ENCODE assay signal across 9 cellular contexts in genomic region chr16:67842509-67843342, GRCh38. TPM values are rescaled to one million over a fixed set of nuclear protein-coding genes. Genes with fewer than 3 reads are reported as not detected.
DNase-seq lines count a peak whose midpoint lies in the region; ATAC-seq, FAIRE-seq and TF ChIP-seq lines count a peak whose summit lies in the region.
"Had no signal": no experiment of that assay in that cellular context is flagged by ENCODE, and none has a peak within 500 bp of the region (broad histone marks: within the 10 kb centered on the region; RNA-seq: fewer than 3 reads in every experiment).

No MANE protein-coding gene starts in this region.

- no peaks in the 10 kb centered on the region for H3K27me3 ChIP-seq in endothelial cell of umbilical vein (ENCODE audit: control insufficient read depth in 2 of 2, insufficient read depth in 2 of 2, low read length in 2 of 2)

- H3K4me3 ChIP-seq in endothelial cell of umbilical vein (replicated peaks in 1 of 3; ENCODE audit: insufficient read depth in 1 of 3, low read depth in 1 of 3, low read length in 3 of 3) (peak overlapping the region; percentile 2 to 58 (median 57)), mucosa of descending colon (peak overlapping the region; percentile 46)

- TF ChIP-seq CTCF in endothelial cell of umbilical vein (IDR thresholded peaks at IDR 0.05; ENCODE audit: extremely low read depth in 1 of 2, insufficient read depth in 1 of 2, low read depth in 1 of 2, low read length in 2 of 2) (peak; percentile 13 to 47), mucosa of descending colon (IDR thresholded peaks at IDR 0.05) (no peak)

- H3K9me1 ChIP-seq in endothelial cell of umbilical vein (replicated peaks; ENCODE audit: control insufficient read depth, extremely low read depth, insufficient read depth, low read length) = no peaks in the 10 kb centered on the region

- H2AFZ ChIP-seq in endothelial cell of umbilical vein (ENCODE audit: low read depth, low read length) = peak overlapping the region; percentile 92

- dilution Hi-C loops in endothelial cell of umbilical vein (cut with MboI; ENCODE audit: extremely low pct_ligation_motif_present, low sequenced_read_pairs) = no loop called here

- peaks cover 26% of the 10 kb centered on the region for H3K4me1 ChIP-seq in endothelial cell of umbilical vein (ENCODE audit: control insufficient read depth, extremely low read depth, insufficient read depth, low read length)
- H3K4me1 ChIP-seq in mucosa of descending colon (ENCODE audit: low read depth) = peaks cover 33% of the 10 kb centered on the region

- ATAC-seq in HG02588 (IDR thresholded peaks at IDR 0.05; ENCODE audit: unreplicated experiment) = peak; percentile 8
- peak; percentile 40 for ATAC-seq in mucosa of descending colon

- peak overlapping the region; percentile 77 for H3K27ac ChIP-seq in endothelial cell of umbilical vein (ENCODE audit: insufficient read depth, low read depth, low read length)

- intact Hi-C loops in endothelial cell of umbilical vein (cut with micrococcal nuclease) = loop anchor here (1.0 to 2.0 kb wide), 3 partner anchors 23 to 280 kb away; partner anchors contain the start of gene CTCF
- intact Hi-C loops in mucosa of descending colon (cut with DNase I, micrococcal nuclease) = no loop called here

- H3K9me3 ChIP-seq in endothelial cell of umbilical vein (replicated peaks; ENCODE audit: control insufficient read depth, insufficient read depth, low read length) (no peaks in the 10 kb centered on the region), mucosa of descending colon (no peaks in the 10 kb centered on the region)

- H4K20me1 ChIP-seq in endothelial cell of umbilical vein (replicated peaks; ENCODE audit: control insufficient read depth, extremely low read depth, insufficient read depth, low read length) = no peaks in the 10 kb centered on the region

- POLR2A ChIA-PET in endothelial cell of umbilical vein (lab: Charles Lee) = no interaction called here

- peak; percentile 49 for FAIRE-seq in endothelial cell of umbilical vein (lab: Jason Lieb, UNC)
- FAIRE-seq: A204.1 had no signal

- H3K4me2 ChIP-seq in endothelial cell of umbilical vein (ENCODE audit: insufficient read depth, low read length) = peak overlapping the region; percentile 54

- TSS peak; percentile 1 for BruUV-seq in endothelial cell of umbilical vein (replicated peaks; lab: Mats Ljungman, UMichigan)

- peak overlapping the region; percentile 84 for H3K9ac ChIP-seq in endothelial cell of umbilical vein (replicated peaks; ENCODE audit: extremely low read depth, insufficient read depth, low read length)

- H3K36me3 ChIP-seq in endothelial cell of umbilical vein (ENCODE audit: control insufficient read depth in 2 of 2, extremely low read depth in 1 of 2, insufficient read depth in 2 of 2, low read length in 2 of 2) (no peaks in the 10 kb centered on the region), mucosa of descending colon (ENCODE audit: low read depth) (no peaks in the 10 kb centered on the region)

- H3K79me2 ChIP-seq in endothelial cell of umbilical vein (ENCODE audit: control insufficient read depth, insufficient read depth, low read length) = peaks cover 31% of the 10 kb centered on the region

- TF ChIP-seq POLR2A in endothelial cell of umbilical vein (IDR thresholded peaks at IDR 0.05; ENCODE audit: low read depth, low read length) = no peak

- DNase-seq in DMS 273 (lab: John Stamatoyannopoulos, UW; ENCODE audit: unreplicated experiment) = peak; percentile 82
- no peak for DNase-seq in DMS 273 treated with DMSO at 0.1 percent for 48 hours (lab: John Stamatoyannopoulos, UW)
- DNase-seq in NCI-H345 (lab: John Stamatoyannopoulos, UW) = peak; percentile 13
- peak; percentile 54 for DNase-seq in activated CD8-positive, alpha-beta memory T cell treated with anti-CD3 and anti-CD28 coated beads, Interleukin-2, amount 50 U/mL, for 4 hours
- DNase-seq in endothelial cell of umbilical vein (ENCODE audit: low read depth, low spot score) = peak; percentile 73
- DNase-seq in mucosa of descending colon = peak; percentile 60 to 79 (median 72)
- DNase-seq in stimulated activated CD8-positive, alpha-beta memory T cell treated with anti-CD3 and anti-CD28 coated beads, Interleukin-7, amount 100 ng/mL, for 1 hour (ENCODE audit: low read depth in 2 of 2) = peak; percentile 15 to 24

- CTCF ChIA-PET in endothelial cell of umbilical vein (lab: Charles Lee) = interaction anchor here (0.7 to 4.6 kb wide), 6 partner anchors 9 to 685 kb away, joined by 3 to 32 read pairs (median 5); no protein-coding TSS in a partner anchor

TF ChIP-seq in endothelial cell of umbilical vein, 7 proteins besides CTCF, POLR2A, EP300 and RAD21:
- no peak for TF ChIP-seq JUN (IDR thresholded peaks at IDR 0.05; ENCODE audit: borderline replicate concordance, insufficient read depth, insufficient read length, low read depth)

RNA-seq across cellular contexts. Expression of gene THAP11, which starts 0.6 kb away (rescaled TPM):
- 22.6 and 24.0 TPM in 2 replicates for total RNA-seq in endothelial cell of umbilical vein
- polyA plus RNA-seq in endothelial cell of umbilical vein = 25.9 and 27.5 TPM in 2 replicates
- 23.3 and 26.1 TPM in 2 replicates for polyA plus RNA-seq in endothelial cell of umbilical vein (2011; cell fraction: cytosol; rRNA removed)
- 9.1 and 9.6 TPM in 2 replicates for polyA plus RNA-seq in endothelial cell of umbilical vein (2011; cell fraction: nucleus; rRNA removed)
- 19.6 and 20.1 TPM in 2 replicates for polyA plus RNA-seq in endothelial cell of umbilical vein (2012)
- polyA minus RNA-seq in endothelial cell of umbilical vein = 17.4 and 21.1 TPM in 2 replicates
- 32.5 TPM for polyA minus RNA-seq in endothelial cell of umbilical vein (2011; cell fraction: cytosol; rRNA and poly(A)+ RNA removed)
- 3.2 and 4.6 TPM in 2 replicates for polyA minus RNA-seq in endothelial cell of umbilical vein (2011; cell fraction: nucleus; rRNA and poly(A)+ RNA removed)
- 10 to 100 TPM; 18.1 to 43.3 (median 20.5) TPM for total RNA-seq in mucosa of descending colon

RNA-seq across cellular contexts. Expression of gene NUTF2, which starts 4.0 kb away (rescaled TPM):
- 199 and 208 TPM in 2 replicates for total RNA-seq in endothelial cell of umbilical vein
- polyA plus RNA-seq in endothelial cell of umbilical vein = 273 and 425 TPM in 2 replicates
- polyA plus RNA-seq in endothelial cell of umbilical vein (2011; cell fraction: cytosol; rRNA removed) = 422 and 462 TPM in 2 replicates
- polyA plus RNA-seq in endothelial cell of umbilical vein (2011; cell fraction: nucleus; rRNA removed) = 203 and 229 TPM in 2 replicates
- 317 and 338 TPM in 2 replicates for polyA plus RNA-seq in endothelial cell of umbilical vein (2012)
- 350 and 402 TPM in 2 replicates for polyA minus RNA-seq in endothelial cell of umbilical vein
- polyA minus RNA-seq in endothelial cell of umbilical vein (2011; cell fraction: cytosol; rRNA and poly(A)+ RNA removed) = 183 TPM
- 67.7 and 85.7 TPM in 2 replicates for polyA minus RNA-seq in endothelial cell of umbilical vein (2011; cell fraction: nucleus; rRNA and poly(A)+ RNA removed)
- 10 to 100 TPM; 56.0 to 69.3 (median 58.0) TPM for total RNA-seq in mucosa of descending colon

RNA-seq across cellular contexts. Expression of gene CENPT, which starts 4.8 kb away (rescaled TPM):
- 57.5 and 60.3 TPM in 2 replicates for total RNA-seq in endothelial cell of umbilical vein
- polyA plus RNA-seq in endothelial cell of umbilical vein = 61.3 and 70.3 TPM in 2 replicates
- 29.6 and 37.1 TPM in 2 replicates for polyA plus RNA-seq in endothelial cell of umbilical vein (2011; cell fraction: cytosol; rRNA removed)
- 432 and 495 TPM in 2 replicates for polyA plus RNA-seq in endothelial cell of umbilical vein (2011; cell fraction: nucleus; rRNA removed)
- 43.0 and 54.3 TPM in 2 replicates for polyA plus RNA-seq in endothelial cell of umbilical vein (2012)
- polyA minus RNA-seq in endothelial cell of umbilical vein = 28.7 and 40.5 TPM in 2 replicates
- polyA minus RNA-seq in endothelial cell of umbilical vein (2011; cell fraction: cytosol; rRNA and poly(A)+ RNA removed) = 19.8 TPM
- polyA minus RNA-seq in endothelial cell of umbilical vein (2011; cell fraction: nucleus; rRNA and poly(A)+ RNA removed) = 39.4 and 54.5 TPM in 2 replicates
- 10 to 100 TPM; 33.2 to 55.0 (median 36.6) TPM for total RNA-seq in mucosa of descending colon

RNA-seq across cellular contexts. Expression of gene EDC4, which starts 30.1 kb away (rescaled TPM):
- total RNA-seq in endothelial cell of umbilical vein = 68.0 and 81.2 TPM in 2 replicates
- polyA plus RNA-seq in endothelial cell of umbilical vein = 57.5 and 71.6 TPM in 2 replicates
- 42.6 and 43.8 TPM in 2 replicates for polyA plus RNA-seq in endothelial cell of umbilical vein (2011; cell fraction: cytosol; rRNA removed)
- polyA plus RNA-seq in endothelial cell of umbilical vein (2011; cell fraction: nucleus; rRNA removed) = 202 and 256 TPM in 2 replicates
- polyA plus RNA-seq in endothelial cell of umbilical vein (2012) = 57.4 and 64.9 TPM in 2 replicates
- polyA minus RNA-seq in endothelial cell of umbilical vein = 72.0 and 105 TPM in 2 replicates
- 54.1 TPM for polyA minus RNA-seq in endothelial cell of umbilical vein (2011; cell fraction: cytosol; rRNA and poly(A)+ RNA removed)
- 55.5 and 57.5 TPM in 2 replicates for polyA minus RNA-seq in endothelial cell of umbilical vein (2011; cell fraction: nucleus; rRNA and poly(A)+ RNA removed)
- total RNA-seq in mucosa of descending colon = 10 to 100 TPM; 58.3 to 82.0 (median 64.6) TPM

RNA-seq across cellular contexts. Expression of gene TSNAXIP1, which starts 36.0 kb away (rescaled TPM):
- total RNA-seq in endothelial cell of umbilical vein (0.95 and 1.0 TPM in 2 replicates), mucosa of descending colon (1 to 10 TPM in 1 of 3 donors, under 1 TPM in 2; 0.41 to 2.0 (median 0.48) TPM)
- polyA plus RNA-seq in endothelial cell of umbilical vein = 1.0 and 1.2 TPM in 2 replicates
- polyA plus RNA-seq in endothelial cell of umbilical vein (2011; cell fraction: cytosol; rRNA removed) = 0.32 and 0.79 TPM in 2 replicates
- 16.7 and 17.7 TPM in 2 replicates for polyA plus RNA-seq in endothelial cell of umbilical vein (2011; cell fraction: nucleus; rRNA removed)
- polyA plus RNA-seq in endothelial cell of umbilical vein (2012) = 0.79 and 0.88 TPM in 2 replicates
- polyA minus RNA-seq in endothelial cell of umbilical vein = 0.62 and 1.2 TPM in 2 replicates
- not detected for polyA minus RNA-seq in endothelial cell of umbilical vein (2011; cell fraction: cytosol; rRNA and poly(A)+ RNA removed)
- 0.38 and 1.7 TPM in 2 replicates for polyA minus RNA-seq in endothelial cell of umbilical vein (2011; cell fraction: nucleus; rRNA and poly(A)+ RNA removed)
